1 cellular context compared by ENCODE assay signal in genomic region chr15:50563756-50564155, GRCh38.
TF ChIP-seq lines count a peak whose summit lies in the region.

No MANE protein-coding gene starts in this region.

TF ChIP-seq in GM23338, 12 proteins besides CTCF, POLR2A, EP300 and RAD21 (continued from another document):
- TF ChIP-seq REST (IDR thresholded peaks at IDR 0.05; ENCODE audit: unreplicated experiment) (no peak), EZH2phosphoT487 (IDR thresholded peaks at IDR 0.05; ENCODE audit: unreplicated experiment) (no peak), ZNF462 (CRISPR knock-in tag; IDR thresholded peaks at IDR 0.05) (no peak)
